Comparison of ENCODE assay signal across 14 cellular contexts in genomic region chr3:180278583-180279188, GRCh38.
DNase-seq lines count a peak whose midpoint lies in the region; ATAC-seq, FAIRE-seq and TF ChIP-seq lines count a peak whose summit lies in the region.
"Had no signal": no experiment of that assay in that cellular context is flagged by ENCODE, and none has a peak within 500 bp of the region (broad histone marks: within the 10 kb centered on the region; RNA-seq: fewer than 3 reads in every experiment).

No MANE protein-coding gene starts in this region.

- no peak for FAIRE-seq in D721Med (lab: Jason Lieb, UNC)
- FAIRE-seq: A549 had no signal

- no peaks in the 10 kb centered on the region for H3K79me2 ChIP-seq in MM.1S (ENCODE audit: low read length)

- peak; percentile 35 to 42 for DNase-seq in AML-193 (lab: John Stamatoyannopoulos, UW)
- peak; percentile 41 for DNase-seq in MM.1S
- no peak for DNase-seq in cerebellum (ENCODE audit: low spot score)
- no peak for DNase-seq in middle frontal gyrus (ENCODE audit: extremely low spot score, low spot score)
- DNase-seq in D721Med (ENCODE audit: insufficient read length, low spot score), result no peak
- DNase-seq: activated T-cell treated with anti-CD3 and anti-CD28 coated beads, Interleukin-2, amount 50 U/mL, for 48 hours; dorsolateral prefrontal cortex; KG1; SHP77 had no signal

- H3K9me2 ChIP-seq in MM.1S (replicated peaks; ENCODE audit: insufficient read depth, low read length), result no peaks in the 10 kb centered on the region

- H3K27me3 ChIP-seq in MM.1S (replicated peaks; ENCODE audit: insufficient read depth, low read length), result no peaks in the 10 kb centered on the region
- H3K27me3 ChIP-seq: dorsolateral prefrontal cortex, neutrophil had no signal

- TF ChIP-seq CTCF in MM.1S (IDR thresholded peaks at IDR 0.05; ENCODE audit: low read length) (no peak), D721Med (IDR thresholded peaks at IDR 0.05; ENCODE audit: insufficient read depth, missing control alignments) (no peak)

- H3F3A ChIP-seq in MM.1S (ENCODE audit: insufficient read depth, low read length), result peaks cover 6% of the 10 kb centered on the region; the same call in 1 of the 2 replicates

- no peak overlapping the region for H3K9ac ChIP-seq in MM.1S (ENCODE audit: low read length)

- no peak overlapping the region for H2AFZ ChIP-seq in MM.1S (ENCODE audit: low read length)

- ATAC-seq in GM19328 (IDR thresholded peaks at IDR 0.05; ENCODE audit: unreplicated experiment) (peak; percentile 97), HG02870 (IDR thresholded peaks at IDR 0.05; ENCODE audit: unreplicated experiment) (peak; percentile 96)
- ATAC-seq in activated CD4-positive, CD25-positive, alpha-beta regulatory T cell treated with anti-CD3 and anti-CD28 coated beads, Interleukin-2, amount 50 U/mL, for 24 hours, result no peak
- ATAC-seq: A549 had no signal

- H3K4me3 ChIP-seq in MM.1S (ENCODE audit: low read length), result no peak overlapping the region
- H3K4me3 ChIP-seq: A549, dorsolateral prefrontal cortex had no signal

- H3K9me3 ChIP-seq in MM.1S (replicated peaks; ENCODE audit: insufficient read depth, low read length), result no peaks in the 10 kb centered on the region
- H3K9me3 ChIP-seq: A549, neutrophil had no signal

- H4K20me1 ChIP-seq in MM.1S (ENCODE audit: insufficient read depth, low read length), result no peaks in the 10 kb centered on the region

- H3K4me1 ChIP-seq in MM.1S (ENCODE audit: low read length), result peaks cover 13% of the 10 kb centered on the region
- H3K4me1 ChIP-seq: A549 had no signal

- H3K27ac ChIP-seq in MM.1S (ENCODE audit: low read length), result no peak overlapping the region; the same call in 1 of the 2 replicates
- H3K27ac ChIP-seq: A549, dorsolateral prefrontal cortex, neutrophil had no signal

- peak overlapping the region; percentile 18; the same call in 1 of the 2 replicates for H3K4me2 ChIP-seq in MM.1S (ENCODE audit: low read depth, low read length)
- H3K4me2 ChIP-seq: A549 had no signal

- H3K36me3 ChIP-seq in MM.1S (replicated peaks; ENCODE audit: insufficient read depth, low read length), result no peaks in the 10 kb centered on the region
- H3K36me3 ChIP-seq: neutrophil had no signal

Comparison
In these comparisons a context has a peak if more than half of its experiments do, and no peak if none do; other contexts are left out.
1. DNase-seq: peak in AML-193 (2 of 2) and MM.1S (single experiment); none in cerebellum (single experiment), middle frontal gyrus (single experiment) and D721Med (single experiment).
2. ATAC-seq: peak in GM19328 (single experiment) and HG02870 (single experiment); none in activated CD4-positive, CD25-positive, alpha-beta regulatory T cell treated with anti-CD3 and anti-CD28 coated beads, Interleukin-2, amount 50 U/mL, for 24 hours (0 of 2).